In the genomic region with DNA sequence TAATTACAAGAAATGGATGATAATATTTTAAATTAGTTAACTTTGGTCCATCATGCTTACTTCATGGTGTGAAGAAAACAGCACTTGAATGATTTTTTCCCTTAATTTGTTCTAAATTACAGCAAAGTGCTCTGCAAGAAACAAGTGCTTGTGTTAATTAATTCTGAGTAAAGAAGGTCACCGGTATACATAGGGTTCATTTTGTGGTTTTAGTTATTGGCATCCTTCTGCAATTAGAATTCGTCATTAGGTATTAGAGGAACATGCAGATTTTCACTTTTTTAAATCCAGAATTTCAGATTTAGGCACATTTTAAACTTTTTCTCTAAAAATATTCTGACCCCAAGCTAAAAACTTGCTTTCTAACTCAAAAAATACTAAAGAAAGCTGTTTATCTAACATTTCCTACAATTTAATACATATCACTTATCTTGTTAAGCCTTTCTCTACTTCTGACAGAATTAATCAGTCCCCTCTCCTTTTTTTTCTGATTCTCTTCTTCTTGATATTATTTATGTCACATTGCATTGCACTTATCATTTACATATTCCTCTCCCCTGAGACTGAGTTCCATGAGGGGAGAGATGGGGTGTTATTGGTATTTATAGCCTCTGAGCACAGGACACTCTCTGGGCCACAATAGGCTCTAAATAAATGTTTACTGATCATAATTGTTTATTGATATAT, we compare ENCODE assay signal across 20 cellular contexts. TPM values are rescaled to one million over a fixed set of nuclear protein-coding genes. Genes with fewer than 3 reads are reported as not detected.
DNase-seq lines count a peak whose midpoint lies in the region; ATAC-seq and TF ChIP-seq lines count a peak whose summit lies in the region.
"Had no signal": no experiment of that assay in that cellular context is flagged by ENCODE, and none has a peak within 500 bp of the region (broad histone marks: within the 10 kb centered on the region; RNA-seq: fewer than 3 reads in every experiment).

No MANE protein-coding gene starts in this region.

- no peak overlapping the region for H3K4me3 Mint-ChIP-seq in chondrocyte (ENCODE audit: unreplicated experiment)
- H3K4me3 Mint-ChIP-seq: activated CD8-positive, alpha-beta T cell treated with anti-CD3 and anti-CD28 coated beads, Interleukin-2, amount 10 ng/mL, durations not matched to agents 7 days and 5 days; activated T-helper 1 cell treated with anti-CD3 and anti-CD28 coated beads, Interleukin-12 subunit alpha, Interleukin-12 subunit beta, Interleukin-2, Interleukin-4 antibody, amounts not matched to agents 30 ng/mL and 10 ng/mL and 1 ng/mL, durations not matched to agents 14 hours and 24 hours and 36 hours; endodermal cell; WTC11 had no signal

- H3K27ac Mint-ChIP-seq in chondrocyte (ENCODE audit: unreplicated experiment), result no peak overlapping the region
- H3K27ac Mint-ChIP-seq: activated CD8-positive, alpha-beta T cell treated with anti-CD3 and anti-CD28 coated beads, Interleukin-2, amount 10 ng/mL, durations not matched to agents 7 days and 5 days; activated T-helper 1 cell treated with anti-CD3 and anti-CD28 coated beads, Interleukin-12 subunit alpha, Interleukin-12 subunit beta, Interleukin-2, Interleukin-4 antibody, amounts not matched to agents 30 ng/mL and 10 ng/mL and 1 ng/mL, durations not matched to agents 14 hours and 24 hours and 36 hours; endodermal cell; WTC11 had no signal

- no peak for DNase-seq in HL-60 (ENCODE audit: low read depth in 1 of 2, low spot score in 1 of 2)
- peak; percentile 24 for DNase-seq in germinal center (ENCODE audit: low spot score)
- DNase-seq in stimulated activated CD8-positive, alpha-beta memory T cell treated with anti-CD3 and anti-CD28 coated beads, Interleukin-4, amount 100 ng/mL, for 48 hours, result no peak
- DNase-seq in lower leg skin (ENCODE audit: low spot score in 2 of 2), result no peak
- no peak for DNase-seq in chondrocyte (ENCODE audit: low spot score)
- DNase-seq: activated CD8-positive, alpha-beta T cell treated with anti-CD3 and anti-CD28 coated beads, Interleukin-2, amount 10 ng/mL, durations not matched to agents 7 days and 5 days; caudate nucleus; endodermal cell; GOT3; left cardiac atrium; NCI-H1417; NCI-H2227 treated with DMSO at 0.1 percent for 48 hours; right lobe of liver; SHP77; T-helper 2 cell had no signal

- peaks cover 25% of the 10 kb centered on the region for H3K36me3 Mint-ChIP-seq in chondrocyte (ENCODE audit: low read depth)
- H3K36me3 Mint-ChIP-seq: WTC11 had no signal

- H3K4me3 ChIP-seq in HL-60 (replicated peaks; ENCODE audit: insufficient read depth, low read length), result no peak overlapping the region
- H3K4me3 ChIP-seq in lower leg skin (ENCODE audit: low read depth, poor library complexity, severe bottlenecking), result no peak overlapping the region
- H3K4me3 ChIP-seq: right lobe of liver had no signal

- peak overlapping the region; percentile 88 for H3K27ac ChIP-seq in HL-60 (replicated peaks)
- H3K27ac ChIP-seq: right lobe of liver had no signal

- intact Hi-C loops in lower leg skin (cut with DNase I; ENCODE audit: low total_unique reads), result no loop called here

- peak; percentile 20 for ATAC-seq in GM18499 (IDR thresholded peaks at IDR 0.05; ENCODE audit: insufficient read depth, unreplicated experiment)
- ATAC-seq in GM21515 (IDR thresholded peaks at IDR 0.05; ENCODE audit: unreplicated experiment), result peak; percentile 42
- ATAC-seq in esophagus mucosa, result no peak
- ATAC-seq: activated CD8-positive, alpha-beta T cell treated with anti-CD3 and anti-CD28 coated beads, Interleukin-2, amount 10 ng/mL, durations not matched to agents 7 days and 5 days; WTC11 had no signal

- H3K27me3 Mint-ChIP-seq in chondrocyte (ENCODE audit: low read depth), result no peaks in the 10 kb centered on the region

- WGBS in lower leg skin, 2 donors, result 75 to 79% methylated on average over 2 of the region's 2 CpGs

- peaks cover 13% of the 10 kb centered on the region for H3K9me3 Mint-ChIP-seq in chondrocyte (ENCODE audit: low read depth)

- H3K4me1 Mint-ChIP-seq in chondrocyte (ENCODE audit: low read depth), result no peaks in the 10 kb centered on the region
- H3K4me1 Mint-ChIP-seq: endodermal cell, WTC11 had no signal

- TF ChIP-seq POLR2A in lower leg skin (IDR thresholded peaks at IDR 0.05), result no peak

- TF ChIP-seq CTCF in HL-60 (IDR thresholded peaks at IDR 0.05; ENCODE audit: insufficient read depth, low read length) (no peak), lower leg skin (IDR thresholded peaks at IDR 0.05) (no peak), chondrocyte (IDR thresholded peaks at IDR 0.05) (no peak)

- H3K27me3 ChIP-seq in HL-60 (ENCODE audit: insufficient read depth, poor library complexity, severe bottlenecking), result no peaks in the 10 kb centered on the region
- H3K27me3 ChIP-seq: right lobe of liver had no signal

RNA-seq across cellular contexts. Expression of a gene that starts 28.6 kb away (rescaled TPM):
- total RNA-seq in lower leg skin (10 to 100 TPM in 2 of 4 donors, 1 to 10 TPM in 2; 5.5 to 23.7 (median 13.0) TPM), chondrocyte (0.15 to 1.3 TPM in 2 of 3 replicates, not detected in the other), esophagus mucosa (7.6 TPM)
